26 cellular contexts compared by ENCODE assay signal in the genomic region with DNA sequence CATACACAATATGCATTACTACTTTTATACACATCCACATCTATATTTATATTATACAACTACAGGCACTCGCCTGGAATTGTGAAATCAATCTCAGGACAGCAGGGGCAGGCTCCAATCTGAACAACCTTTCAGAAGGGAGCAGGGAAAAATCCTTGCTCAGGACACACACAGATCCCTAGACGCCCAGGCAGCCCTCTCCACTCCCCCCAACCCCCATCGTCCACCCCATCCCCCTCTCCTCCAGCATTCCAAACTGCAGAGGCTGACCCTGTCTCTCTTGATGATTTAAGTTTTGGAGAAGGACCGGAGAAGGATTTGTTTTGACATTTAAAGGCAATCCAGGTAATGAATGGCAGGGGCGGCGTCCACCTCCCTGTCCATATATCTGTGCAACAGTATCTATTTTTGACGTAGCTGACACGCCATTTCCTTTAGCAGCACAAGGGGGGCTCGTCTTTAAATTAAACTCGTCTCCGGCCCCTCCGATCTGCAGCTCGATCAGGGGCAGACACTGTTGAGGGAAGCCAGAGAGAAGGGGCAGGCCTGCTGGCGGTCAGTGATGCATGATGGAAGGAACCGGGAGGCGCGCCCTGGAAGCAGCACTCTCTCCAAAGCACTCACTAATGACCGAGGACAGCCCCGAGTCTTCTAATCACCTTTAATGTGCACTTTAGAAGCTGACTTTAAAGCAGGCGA.
A peak's percentile ranks its signal among the peaks of the same experiment; 100 is the strongest.
DNase-seq lines count a peak whose midpoint lies in the region; ATAC-seq and TF ChIP-seq lines count a peak whose summit lies in the region.
"Had no signal": no experiment of that assay in that cellular context is flagged by ENCODE, and none has a peak within 500 bp of the region (broad histone marks: within the 10 kb centered on the region; RNA-seq: fewer than 3 reads in every experiment).

No MANE protein-coding gene starts in this region.

- BruUV-seq in IMR-90 (replicated peaks; lab: Mats Ljungman, UMichigan) (no TSS peak), OCI-LY7 (replicated peaks; lab: Mats Ljungman, UMichigan) (no TSS peak)

- dilution Hi-C loops in IMR-90 (cut with HindIII; ENCODE audit: low sequenced_read_pairs, unreplicated experiment), result no loop called here

- H2BK20ac ChIP-seq in IMR-90 (ENCODE audit: low read depth, low read length), result no peak overlapping the region

- peak overlapping the region; percentile 55 for H2AFZ ChIP-seq in IMR-90 (replicated peaks; ENCODE audit: low read length, poor library complexity)
- H2AFZ ChIP-seq in OCI-LY7 (ENCODE audit: low read length), result no peak overlapping the region

- H2BK120ac ChIP-seq in IMR-90 (ENCODE audit: low read depth, low read length), result peak overlapping the region; percentile 63

- peak; percentile 35 for DNase-seq in DMS79 treated with DMSO at 0.1 percent for 48 hours (lab: John Stamatoyannopoulos, UW)
- no peak for DNase-seq in IMR-90
- no peak for DNase-seq in iPS DF 6.9 (ENCODE audit: low read depth, low spot score)
- DNase-seq in mesothelial cell of epicardium (ENCODE audit: low spot score in 2 of 2, unreplicated experiment in 2 of 2), result no peak
- DNase-seq in AG08395 (ENCODE audit: low spot score), result no peak
- DNase-seq in mucosa of descending colon, result no peak
- no peak for DNase-seq in OCI-LY7 (ENCODE audit: low spot score)
- DNase-seq: activated CD4-positive, alpha-beta T cell treated with anti-CD3 and anti-CD28 coated beads for 4 hours; activated CD8-positive, alpha-beta memory T cell treated with anti-CD3 and anti-CD28 coated beads for 24 hours; activated effector memory CD4-positive, alpha-beta T cell treated with anti-CD3 and anti-CD28 coated beads, Interleukin-2, amount 50 U/mL, for 16 hours; activated naive CD8-positive, alpha-beta T cell treated with anti-CD3 and anti-CD28 coated beads, Interleukin-2, amount 10 ng/mL, durations not matched to agents 7 days and 5 days; caudate nucleus; DMS153; GDM1; KBM-7; mammary epithelial cell; NCI-H1105; NCI-H2029 treated with DMSO at 0.1 percent for 48 hours; NCI-H226; NCI-H69; OCI-M1; psoas muscle; stimulated activated naive CD8-positive, alpha-beta T cell treated with anti-CD3 and anti-CD28 coated beads, Interleukin-15, amount 100 ng/mL, for 72 hours; T-helper 2 cell had no signal

- peaks cover 95% of the 10 kb centered on the region for H3K27me3 Mint-ChIP-seq in mesothelial cell of epicardium (ENCODE audit: low read depth)

- H3K27ac ChIP-seq in IMR-90 (ENCODE audit: insufficient read depth, low read length) (no peak overlapping the region), iPS DF 6.9 (ENCODE audit: low read length) (no peak overlapping the region), OCI-LY7 (ENCODE audit: low read depth, low read length, poor library complexity, severe bottlenecking) (no peak overlapping the region)
- H3K27ac ChIP-seq: psoas muscle had no signal

- TF ChIP-seq POLR2A in IMR-90 (IDR thresholded peaks at IDR 0.05; ENCODE audit: low read depth, low read length), result no peak

- no peaks in the 10 kb centered on the region for H3K79me2 ChIP-seq in OCI-LY7 (ENCODE audit: insufficient read depth, low read depth, low read length)

- whole genome bisulfite sequencing in IMR-90 (ENCODE audit: extremely low coverage in 2 of 2, insufficient read length in 1 of 2), 2 experiments, result 14% methylated on average over 4 of the region's 20 CpGs; no CpG with 5 or more reads in 1 of the 2 experiments
- whole genome bisulfite sequencing in iPS DF 6.9 (ENCODE audit: insufficient coverage, insufficient read length), result no CpG with 5 or more reads among the region's 20 CpGs

- H3K9me3 ChIP-seq in IMR-90 (ENCODE audit: control insufficient read depth, insufficient read depth, low read length), result no peaks in the 10 kb centered on the region
- H3K9me3 ChIP-seq in iPS DF 6.9 (ENCODE audit: control insufficient read depth, insufficient read depth, low read length), result no peaks in the 10 kb centered on the region
- no peaks in the 10 kb centered on the region for H3K9me3 ChIP-seq in mucosa of descending colon
- no peaks in the 10 kb centered on the region for H3K9me3 ChIP-seq in OCI-LY7 (ENCODE audit: low read length)
- H3K9me3 ChIP-seq: psoas muscle had no signal

- H3K27me3 ChIP-seq in IMR-90 (ENCODE audit: control insufficient read depth, insufficient read depth, low read length), result peaks cover 2% of the 10 kb centered on the region; the same call in 1 of the 2 replicates
- peaks cover 10% of the 10 kb centered on the region for H3K27me3 ChIP-seq in iPS DF 6.9 (ENCODE audit: control insufficient read depth, insufficient read depth, low read length)

- H4K91ac ChIP-seq in IMR-90 (ENCODE audit: insufficient read depth, low read depth, low read length), result no peak overlapping the region; the same call in 1 of the 2 replicates

- H2BK5ac ChIP-seq in IMR-90 (ENCODE audit: low read depth, low read length, poor library complexity, severe bottlenecking), result no peak overlapping the region

- no peaks in the 10 kb centered on the region for H3K36me3 ChIP-seq in IMR-90 (ENCODE audit: control insufficient read depth, insufficient read depth, low read length)
- no peaks in the 10 kb centered on the region for H3K36me3 ChIP-seq in iPS DF 6.9 (ENCODE audit: control insufficient read depth, insufficient read depth, low read length)
- no peaks in the 10 kb centered on the region for H3K36me3 ChIP-seq in mucosa of descending colon (ENCODE audit: low read depth)
- no peaks in the 10 kb centered on the region for H3K36me3 ChIP-seq in OCI-LY7 (ENCODE audit: insufficient read depth, low read length)

- no peak overlapping the region for H3K18ac ChIP-seq in IMR-90 (ENCODE audit: low read depth, low read length)

- POLR2A ChIA-PET in IMR-90 (lab: Charles Lee; ENCODE audit: unreplicated experiment) (no interaction called here), OCI-LY7 (lab: Charles Lee) (interaction anchor here (1.1 kb wide), 1 partner anchor 13 kb away, joined by 4 read pairs; no protein-coding TSS in a partner anchor)

- H3K79me1 ChIP-seq in IMR-90 (ENCODE audit: low read depth in 1 of 2, low read length in 2 of 2), result no peaks in the 10 kb centered on the region; a peak in 1 of 4 replicates

- H3K27ac Mint-ChIP-seq in mesothelial cell of epicardium, result peak overlapping the region; percentile 79
- H3K27ac Mint-ChIP-seq: activated naive CD8-positive, alpha-beta T cell treated with anti-CD3 and anti-CD28 coated beads, Interleukin-2, amount 10 ng/mL, durations not matched to agents 7 days and 5 days; dendritic cell treated with granulocyte-macrophage colony-stimulating factor and Interleukin-4, amounts not matched to agents 40 ng/mL and 50 ng/mL, for 4 days had no signal

- peaks cover 3% of the 10 kb centered on the region; the same call in 1 of the 2 replicates for H3K9me1 ChIP-seq in IMR-90 (ENCODE audit: insufficient read depth, low read length)

- TF ChIP-seq CTCF in IMR-90 (conservative IDR thresholded peaks at IDR 0.05; ENCODE audit: low read depth, low read length), result no peak
- TF ChIP-seq CTCF in mesothelial cell of epicardium (IDR thresholded peaks at IDR 0.05; ENCODE audit: unreplicated experiment), result no peak
- no peak for TF ChIP-seq CTCF in mucosa of descending colon (IDR thresholded peaks at IDR 0.05)
- TF ChIP-seq CTCF in OCI-LY7 (conservative IDR thresholded peaks at IDR 0.05; ENCODE audit: low read length), result no peak

- H2AK5ac ChIP-seq in IMR-90 (ENCODE audit: low read depth, low read length), result no peak overlapping the region

- in situ Hi-C loops in IMR-90 (cut with MboI; ENCODE audit: low sequenced_read_pairs), result loop anchor here (25.0 kb wide), 1 partner anchor 339 kb away; no protein-coding TSS in a partner anchor

- CTCF ChIA-PET in IMR-90 (lab: Yijun Ruan, JAX) (interaction anchor here (0.6 to 0.7 kb wide), 2 partner anchors 76 to 1275 kb away, joined by 3 to 5 read pairs; no protein-coding TSS in a partner anchor), OCI-LY7 (lab: Charles Lee; ENCODE audit: unreplicated experiment) (no interaction called here)

- H4K20me1 ChIP-seq in IMR-90 (ENCODE audit: insufficient read depth, low read length), result no peaks in the 10 kb centered on the region
- no peaks in the 10 kb centered on the region for H4K20me1 ChIP-seq in OCI-LY7 (ENCODE audit: insufficient read depth, low read length)

- no peak overlapping the region for H2AK9ac ChIP-seq in IMR-90 (replicated peaks; ENCODE audit: low read depth, low read length, poor library complexity)

- H3K4me1 Mint-ChIP-seq in mesothelial cell of epicardium, result peaks cover 20% of the 10 kb centered on the region
- H3K4me1 Mint-ChIP-seq: activated naive CD8-positive, alpha-beta T cell treated with anti-CD3 and anti-CD28 coated beads, Interleukin-2, amount 10 ng/mL, durations not matched to agents 7 days and 5 days had no signal

- ATAC-seq in IMR-90 (ENCODE audit: low read depth) (0 out of 2 replicates have a peak, but pooled peaks have one; percentile 15), HG02970 (IDR thresholded peaks at IDR 0.05; ENCODE audit: low FRiP score, unreplicated experiment) (no peak), mucosa of descending colon (no peak)
- ATAC-seq: psoas muscle; stimulated activated naive CD8-positive, alpha-beta T cell treated with anti-CD3 and anti-CD28 coated beads, Interleukin-15, amount 100 ng/mL, for 72 hours had no signal

- H3K4ac ChIP-seq in IMR-90 (ENCODE audit: low read depth, low read length), result no peak overlapping the region

- H4K5ac ChIP-seq in IMR-90 (ENCODE audit: low read depth, low read length), result no peak overlapping the region

- H2BK15ac ChIP-seq in IMR-90 (ENCODE audit: low read depth, low read length), result no peak overlapping the region

- H3K14ac ChIP-seq in IMR-90 (replicated peaks; ENCODE audit: low read depth, low read length), result no peak overlapping the region

- H3K9me3 Mint-ChIP-seq in mesothelial cell of epicardium, result no peaks in the 10 kb centered on the region
- H3K9me3 Mint-ChIP-seq: activated naive CD8-positive, alpha-beta T cell treated with anti-CD3 and anti-CD28 coated beads, Interleukin-2, amount 10 ng/mL, durations not matched to agents 7 days and 5 days; dendritic cell treated with granulocyte-macrophage colony-stimulating factor and Interleukin-4, amounts not matched to agents 40 ng/mL and 50 ng/mL, for 4 days; stimulated activated naive CD8-positive, alpha-beta T cell treated with anti-CD3 and anti-CD28 coated beads, Interleukin-15, amount 100 ng/mL, for 72 hours had no signal

- no peak overlapping the region for H3K9ac ChIP-seq in IMR-90 (ENCODE audit: low read depth, low read length)

- peak overlapping the region; percentile 55 for H3K4me3 Mint-ChIP-seq in mesothelial cell of epicardium
- H3K4me3 Mint-ChIP-seq: activated naive CD8-positive, alpha-beta T cell treated with anti-CD3 and anti-CD28 coated beads, Interleukin-2, amount 10 ng/mL, durations not matched to agents 7 days and 5 days; dendritic cell treated with granulocyte-macrophage colony-stimulating factor and Interleukin-4, amounts not matched to agents 40 ng/mL and 50 ng/mL, for 4 days; stimulated activated naive CD8-positive, alpha-beta T cell treated with anti-CD3 and anti-CD28 coated beads, Interleukin-15, amount 100 ng/mL, for 72 hours had no signal

- no peak for TF ChIP-seq RAD21 in IMR-90 (IDR thresholded peaks at IDR 0.05; ENCODE audit: low read length)

- H3K4me3 ChIP-seq in IMR-90 (ENCODE audit: insufficient read depth, low read depth, low read length) (no peak overlapping the region), iPS DF 6.9 (ENCODE audit: low read length) (peak overlapping the region; percentile 10; the same call in 1 of the 2 replicates), mucosa of descending colon (no peak overlapping the region), OCI-LY7 (ENCODE audit: low read depth, low read length, poor library complexity, severe bottlenecking) (no peak overlapping the region)
- H3K4me3 ChIP-seq: psoas muscle had no signal

- H3K9me2 ChIP-seq in OCI-LY7 (ENCODE audit: insufficient read depth, low read length), result no peaks in the 10 kb centered on the region

- intact Hi-C loops in IMR-90 (cut with micrococcal nuclease), result no loop called here
- intact Hi-C loops in mucosa of descending colon (cut with DNase I, micrococcal nuclease), result no loop called here
- intact Hi-C loops in OCI-LY7 (cut with micrococcal nuclease; ENCODE audit: unreplicated experiment), result no loop called here

- H4K8ac ChIP-seq in IMR-90 (ENCODE audit: low read depth in 2 of 2, low read length in 2 of 2), result peak overlapping the region in 1 of 2 experiments; percentile 10; a peak in 1 of 4 replicates

- H3K4me2 ChIP-seq in IMR-90 (ENCODE audit: low read depth, low read length), result peak overlapping the region; percentile 36; the same call in 1 of the 2 replicates
- no peak overlapping the region for H3K4me2 ChIP-seq in OCI-LY7 (ENCODE audit: low read length)

- no peak overlapping the region for H3K56ac ChIP-seq in IMR-90 (ENCODE audit: extremely low read depth, insufficient read depth, low read length)

- peaks cover 11% of the 10 kb centered on the region for H3K4me1 ChIP-seq in IMR-90 (ENCODE audit: control insufficient read depth, insufficient read depth, low read length)
- no peaks in the 10 kb centered on the region for H3K4me1 ChIP-seq in iPS DF 6.9 (ENCODE audit: control insufficient read depth, insufficient read depth, low read length)
- H3K4me1 ChIP-seq in mucosa of descending colon (ENCODE audit: low read depth), result no peaks in the 10 kb centered on the region
- H3K4me1 ChIP-seq in OCI-LY7 (ENCODE audit: insufficient read depth, low read length, poor library complexity, severe bottlenecking), result no peaks in the 10 kb centered on the region
- H3K4me1 ChIP-seq: psoas muscle had no signal

- no peak overlapping the region for H3K23ac ChIP-seq in IMR-90 (ENCODE audit: low read depth, low read length)

- H3K36me3 Mint-ChIP-seq in mesothelial cell of epicardium, result no peaks in the 10 kb centered on the region
- H3K36me3 Mint-ChIP-seq: activated naive CD8-positive, alpha-beta T cell treated with anti-CD3 and anti-CD28 coated beads, Interleukin-2, amount 10 ng/mL, durations not matched to agents 7 days and 5 days had no signal
